ENCODE assay signal across 19 cellular contexts in the genomic region with DNA sequence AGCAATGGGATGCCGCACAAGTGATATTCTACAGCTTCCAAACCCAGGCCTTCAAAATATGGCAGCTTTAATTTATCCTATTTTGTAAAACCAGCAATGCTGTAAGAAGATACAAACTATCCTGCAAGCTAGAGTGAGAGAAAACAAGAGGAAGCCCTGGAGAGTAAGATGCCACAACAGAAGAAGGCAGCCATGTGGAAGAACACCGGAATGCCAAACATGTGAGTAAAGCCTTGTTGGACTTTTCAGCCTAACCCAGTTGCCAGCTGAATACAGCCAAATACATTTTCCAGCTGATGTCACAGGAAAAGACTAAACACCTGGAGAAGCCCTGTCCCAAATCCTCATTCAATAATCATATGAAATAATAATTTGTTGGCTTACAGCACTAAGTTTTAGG.
"Had no signal": no experiment of that assay in that cellular context is flagged by ENCODE, and none has a peak within 500 bp of the region (broad histone marks: within the 10 kb centered on the region; RNA-seq: fewer than 3 reads in every experiment).

No MANE protein-coding gene starts in this region.

- H3K9me3 ChIP-seq: adrenal gland, esophagus squamous epithelium, prostate gland, upper lobe of right lung had no signal

- H3K36me3 Mint-ChIP-seq: naive thymus-derived CD8-positive, alpha-beta T cell had no signal

- H3K4me1 Mint-ChIP-seq: activated T-helper 17 cell treated with anti-CD3 and anti-CD28 coated beads, Interleukin-2, amount 50 U/mL, for 72 hours; naive thymus-derived CD8-positive, alpha-beta T cell had no signal

- H3K27ac ChIP-seq: adrenal gland, brain microvascular endothelial cell, esophagus squamous epithelium, prostate gland, upper lobe of right lung had no signal

- H3K27me3 ChIP-seq: adrenal gland, brain microvascular endothelial cell, esophagus squamous epithelium, upper lobe of right lung had no signal

- H3K4me3 ChIP-seq: adrenal gland, esophagus squamous epithelium, lung, mucosa of descending colon, prostate gland, upper lobe of right lung had no signal

- DNase-seq: activated CD4-positive, alpha-beta T cell treated with anti-CD3 and anti-CD28 coated beads, Interleukin-2, amount 50 U/mL, for 1 hour; activated naive CD4-positive, alpha-beta T cell treated with anti-CD3 and anti-CD28 coated beads, Interleukin-2, amount 50 U/mL, for 16 hours; activated T-cell treated with anti-CD3 and anti-CD28 coated beads for 4 hours; adrenal gland; brain microvascular endothelial cell; esophagus squamous epithelium; head of caudate nucleus; kidney; mucosa of descending colon; naive thymus-derived CD8-positive, alpha-beta T cell; occipital lobe; stimulated activated CD4-positive, alpha-beta T cell treated with anti-CD3 and anti-CD28 coated beads, Interleukin-12 subunit alpha, Interleukin-12 subunit beta, amount 100 ng/mL, for 4 hours; stimulated activated CD8-positive, alpha-beta memory T cell treated with anti-CD3 and anti-CD28 coated beads, Interleukin-4, amount 100 ng/mL, for 48 hours; upper lobe of right lung had no signal

- H3K36me3 ChIP-seq: adrenal gland, brain microvascular endothelial cell, esophagus squamous epithelium, prostate gland, upper lobe of right lung had no signal

- H3K27ac Mint-ChIP-seq: activated T-helper 17 cell treated with anti-CD3 and anti-CD28 coated beads, Interleukin-2, amount 50 U/mL, for 72 hours; dendritic cell treated with granulocyte-macrophage colony-stimulating factor and Interleukin-4, amounts not matched to agents 40 ng/mL and 50 ng/mL, for 4 days; naive thymus-derived CD8-positive, alpha-beta T cell; stimulated activated naive CD8-positive, alpha-beta T cell treated with anti-CD3 and anti-CD28 coated beads, Interleukin-15, Interleukin-2, amounts not matched to agents 100 ng/mL and 50 ng/mL, for 24 hours had no signal

- H3K27me3 Mint-ChIP-seq: activated T-helper 17 cell treated with anti-CD3 and anti-CD28 coated beads, Interleukin-2, amount 50 U/mL, for 72 hours; dendritic cell treated with granulocyte-macrophage colony-stimulating factor and Interleukin-4, amounts not matched to agents 40 ng/mL and 50 ng/mL, for 4 days; naive thymus-derived CD8-positive, alpha-beta T cell; stimulated activated naive CD8-positive, alpha-beta T cell treated with anti-CD3 and anti-CD28 coated beads, Interleukin-15, Interleukin-2, amounts not matched to agents 100 ng/mL and 50 ng/mL, for 24 hours had no signal

- H3K9me3 Mint-ChIP-seq: dendritic cell treated with granulocyte-macrophage colony-stimulating factor and Interleukin-4, amounts not matched to agents 40 ng/mL and 50 ng/mL, for 4 days had no signal

- H3K4me1 ChIP-seq: adrenal gland, esophagus squamous epithelium, prostate gland, upper lobe of right lung had no signal

- H3K4me3 Mint-ChIP-seq: activated T-helper 17 cell treated with anti-CD3 and anti-CD28 coated beads, Interleukin-2, amount 50 U/mL, for 72 hours; dendritic cell treated with granulocyte-macrophage colony-stimulating factor and Interleukin-4, amounts not matched to agents 40 ng/mL and 50 ng/mL, for 4 days; naive thymus-derived CD8-positive, alpha-beta T cell; stimulated activated naive CD8-positive, alpha-beta T cell treated with anti-CD3 and anti-CD28 coated beads, Interleukin-15, Interleukin-2, amounts not matched to agents 100 ng/mL and 50 ng/mL, for 24 hours had no signal
